Comparison of ENCODE assay signal across 9 cellular contexts in the genomic region with DNA sequence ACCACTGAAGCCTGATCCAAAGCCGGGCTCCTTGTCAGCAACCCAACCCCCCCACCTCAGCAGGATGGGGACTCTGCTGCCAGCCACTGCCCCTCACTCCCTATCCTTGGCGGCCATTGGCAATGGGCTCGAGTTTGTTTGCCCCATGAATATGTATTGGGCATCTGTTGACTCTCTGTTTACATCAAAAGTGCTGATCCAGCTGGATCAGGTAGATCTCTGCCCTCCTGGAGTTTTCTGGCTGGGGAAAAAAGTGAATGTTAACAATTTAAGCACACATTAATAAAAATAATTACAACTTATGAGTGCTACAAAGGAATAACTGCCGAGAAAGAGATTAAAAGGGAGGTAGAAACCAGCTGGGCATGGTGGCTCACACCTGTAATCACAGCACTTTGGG.
"Had no signal": no experiment of that assay in that cellular context is flagged by ENCODE, and none has a peak within 500 bp of the region (broad histone marks: within the 10 kb centered on the region; RNA-seq: fewer than 3 reads in every experiment).

No MANE protein-coding gene starts in this region.

- H3K9me3 ChIP-seq: HAP-1 had no signal

- H3K4me3 Mint-ChIP-seq: HFFc6, IgD-negative memory B cell had no signal

- H2AFZ ChIP-seq: GM23248 had no signal

- H3K36me3 Mint-ChIP-seq: IgD-negative memory B cell had no signal

- DNase-seq: GM23248, GOT3, H7, HFFc6, KG1 had no signal

- H3K9ac ChIP-seq: GM23248 had no signal

- H3K4me3 ChIP-seq: GM23248, HAP-1 had no signal

- H3K4me1 ChIP-seq: HAP-1 had no signal

- FAIRE-seq: HTR-8/SVneo had no signal

- H3K27ac Mint-ChIP-seq: HFFc6, IgD-negative memory B cell had no signal

- H3K36me3 ChIP-seq: HAP-1 had no signal

- ATAC-seq: HCT116 had no signal

- H3K27ac ChIP-seq: GM23248 had no signal

- H3K9me3 Mint-ChIP-seq: HFFc6, IgD-negative memory B cell had no signal

- H3K4me1 Mint-ChIP-seq: IgD-negative memory B cell had no signal
